ENCODE assay signal across 11 cellular contexts in the genomic region with DNA sequence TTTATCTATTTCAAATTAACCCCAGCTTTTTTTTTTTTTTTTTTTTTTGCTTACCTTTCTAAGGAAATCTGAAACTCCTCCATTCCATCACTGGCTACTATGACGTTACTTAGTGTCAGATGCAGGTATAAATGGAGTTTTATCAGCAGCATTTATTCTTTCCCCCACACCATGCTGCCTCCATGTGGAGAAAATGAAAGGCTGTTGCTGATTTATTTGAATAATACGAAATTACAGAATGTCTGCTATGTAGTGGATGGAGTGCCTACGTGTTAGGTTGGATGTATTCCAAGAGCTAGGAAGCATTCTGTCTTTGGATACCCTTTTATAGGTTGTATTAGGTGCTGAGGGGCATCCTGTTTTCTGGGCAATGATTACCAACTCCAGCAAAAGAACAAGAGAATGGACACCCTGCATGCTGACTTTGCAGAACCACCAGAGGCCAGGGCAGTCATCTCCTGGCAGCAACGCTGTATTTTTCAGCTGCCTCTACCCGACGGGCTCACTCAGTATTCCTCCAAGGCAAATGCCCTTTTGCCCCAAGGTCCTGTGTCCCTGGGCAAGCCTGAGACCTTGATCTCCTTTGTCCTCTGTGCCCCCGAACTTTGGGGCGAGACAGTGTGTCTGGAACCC.
DNase-seq lines count a peak whose midpoint lies in the region; ATAC-seq and TF ChIP-seq lines count a peak whose summit lies in the region.
"Had no signal": no experiment of that assay in that cellular context is flagged by ENCODE, and none has a peak within 500 bp of the region (broad histone marks: within the 10 kb centered on the region; RNA-seq: fewer than 3 reads in every experiment).

No MANE protein-coding gene starts in this region.

- in situ Hi-C loops in IMR-90 (cut with MboI; ENCODE audit: low sequenced_read_pairs), result loop anchor here (5.0 kb wide), 1 partner anchor 471 kb away; no protein-coding TSS in a partner anchor

- no peak overlapping the region for H3K4me3 Mint-ChIP-seq in natural killer cell
- H3K4me3 Mint-ChIP-seq: memory B cell had no signal

- TF ChIP-seq RAD21 in IMR-90 (IDR thresholded peaks at IDR 0.05; ENCODE audit: low read length), result peak; percentile 73

- no peak overlapping the region for H3K4ac ChIP-seq in IMR-90 (ENCODE audit: low read depth, low read length)
- H3K4ac ChIP-seq in mesenchymal stem cell (ENCODE audit: low read depth in 1 of 2, low read length in 2 of 2), result no peak overlapping the region

- H4K20me1 ChIP-seq in IMR-90 (ENCODE audit: insufficient read depth, low read length), result no peaks in the 10 kb centered on the region

- no peak overlapping the region for H2BK20ac ChIP-seq in IMR-90 (ENCODE audit: low read depth, low read length)

- H3K56ac ChIP-seq in IMR-90 (ENCODE audit: extremely low read depth, insufficient read depth, low read length), result no peak overlapping the region

- peak; percentile 52 for TF ChIP-seq CTCF in AG10803 (conservative IDR thresholded peaks at IDR 0.05; ENCODE audit: low read length)
- peak; percentile 64 for TF ChIP-seq CTCF in IMR-90 (conservative IDR thresholded peaks at IDR 0.05; ENCODE audit: low read depth, low read length)
- TF ChIP-seq CTCF in cardiac fibroblast (IDR thresholded peaks at IDR 0.05; ENCODE audit: low read depth, low read length), result peak; percentile 43
- TF ChIP-seq CTCF in natural killer cell (IDR thresholded peaks at IDR 0.05), result no peak

- peaks cover 0 to 15% of the 10 kb centered on the region in 2 donors for H3K27me3 Mint-ChIP-seq in natural killer cell (ENCODE audit: low read depth in 2 of 2)

- no peak for TF ChIP-seq POLR2A in IMR-90 (IDR thresholded peaks at IDR 0.05; ENCODE audit: low read depth, low read length)

- H3K4me1 ChIP-seq in IMR-90 (ENCODE audit: control insufficient read depth, insufficient read depth, low read length) (no peaks in the 10 kb centered on the region), mesenchymal stem cell (ENCODE audit: control insufficient read depth, insufficient read depth, low read depth, low read length) (no peaks in the 10 kb centered on the region)

- H3K9me3 ChIP-seq in IMR-90 (ENCODE audit: control insufficient read depth, insufficient read depth, low read length) (no peaks in the 10 kb centered on the region), mesenchymal stem cell (ENCODE audit: control insufficient read depth, low read length) (no peaks in the 10 kb centered on the region)

- no peak overlapping the region for H3K27ac Mint-ChIP-seq in natural killer cell
- H3K27ac Mint-ChIP-seq: memory B cell had no signal

- H3K4me2 ChIP-seq in IMR-90 (ENCODE audit: low read depth, low read length), result no peak overlapping the region
- no peak overlapping the region for H3K4me2 ChIP-seq in mesenchymal stem cell (ENCODE audit: low read length, poor library complexity, severe bottlenecking)

- H3K27me3 ChIP-seq in IMR-90 (ENCODE audit: control insufficient read depth, insufficient read depth, low read length), result peaks cover 4% of the 10 kb centered on the region
- H3K27me3 ChIP-seq in mesenchymal stem cell (ENCODE audit: control insufficient read depth in 1 of 2, insufficient read depth in 1 of 2, low read length in 2 of 2), result peaks cover 0 to 10% of the 10 kb centered on the region in 2 experiments

- H3K79me1 ChIP-seq in IMR-90 (ENCODE audit: low read depth in 1 of 2, low read length in 2 of 2), result no peaks in the 10 kb centered on the region
- H3K79me1 ChIP-seq in mesenchymal stem cell (replicated peaks; ENCODE audit: low read length, poor library complexity, severe bottlenecking), result no peaks in the 10 kb centered on the region

- dilution Hi-C loops in IMR-90 (cut with HindIII; ENCODE audit: low sequenced_read_pairs, unreplicated experiment), result no loop called here

- H4K8ac ChIP-seq in IMR-90 (ENCODE audit: low read depth in 2 of 2, low read length in 2 of 2), result no peak overlapping the region
- no peak overlapping the region for H4K8ac ChIP-seq in mesenchymal stem cell (ENCODE audit: low read length)

- H2BK5ac ChIP-seq in IMR-90 (ENCODE audit: low read depth, low read length, poor library complexity, severe bottlenecking) (no peak overlapping the region), mesenchymal stem cell (ENCODE audit: low read depth, low read length, poor library complexity, severe bottlenecking) (no peak overlapping the region)

- H3K23ac ChIP-seq in IMR-90 (ENCODE audit: low read depth, low read length) (no peak overlapping the region), mesenchymal stem cell (ENCODE audit: low read length in 2 of 2) (no peak overlapping the region)

- H2AK5ac ChIP-seq in IMR-90 (ENCODE audit: low read depth, low read length), result no peak overlapping the region
- H2AK5ac ChIP-seq in mesenchymal stem cell (ENCODE audit: low read length, severe bottlenecking), result no peak overlapping the region

- CTCF ChIA-PET in IMR-90 (lab: Yijun Ruan, JAX), result interaction anchor here (0.6 to 1.8 kb wide), 14 partner anchors 10 to 545 kb away, joined by 3 to 16 read pairs (median 3); no protein-coding TSS in a partner anchor

- H3K36me3 Mint-ChIP-seq in natural killer cell, result no peaks in the 10 kb centered on the region
- H3K36me3 Mint-ChIP-seq: memory B cell had no signal

- no peaks in the 10 kb centered on the region for H3K9me3 Mint-ChIP-seq in natural killer cell
- H3K9me3 Mint-ChIP-seq: memory B cell had no signal

- BruUV-seq in IMR-90 (replicated peaks; lab: Mats Ljungman, UMichigan), result no TSS peak

- peak; percentile 11 for DNase-seq in AG10803 (ENCODE audit: low read depth)
- DNase-seq in IMR-90, result peak; percentile 31
- peak; percentile 39 to 47 for DNase-seq in cardiac fibroblast (ENCODE audit: low read depth in 2 of 2)
- peak; percentile 4 for DNase-seq in mesenchymal stem cell
- DNase-seq in natural killer cell, result no peak
- no peak for DNase-seq in NCI-H1694 (lab: John Stamatoyannopoulos, UW)
- DNase-seq: aorta, Kasumi-1 had no signal

- no peak overlapping the region for H2AK9ac ChIP-seq in IMR-90 (replicated peaks; ENCODE audit: low read depth, low read length, poor library complexity)

- ATAC-seq in IMR-90 (ENCODE audit: low read depth) (peak; percentile 60; the same call in 1 of the 2 replicates), natural killer cell (no peak), GM21360 (IDR thresholded peaks at IDR 0.05; ENCODE audit: unreplicated experiment) (no peak), HG03354 (IDR thresholded peaks at IDR 0.05; ENCODE audit: poor library complexity, severe bottlenecking, unreplicated experiment) (no peak)

- no peak overlapping the region for H4K91ac ChIP-seq in IMR-90 (ENCODE audit: insufficient read depth, low read depth, low read length)
- H4K91ac ChIP-seq in mesenchymal stem cell (ENCODE audit: low read length), result no peak overlapping the region

- intact Hi-C loops in IMR-90 (cut with micrococcal nuclease), result loop anchor here (1.0 to 10.0 kb wide), 5 partner anchors 388 to 719 kb away; partner anchors contain the start of gene ZFAND5
- intact Hi-C loops in natural killer cell (cut with micrococcal nuclease), result no loop called here

- no peaks in the 10 kb centered on the region for H3K9me1 ChIP-seq in IMR-90 (ENCODE audit: insufficient read depth, low read length)

- H3K18ac ChIP-seq in IMR-90 (ENCODE audit: low read depth, low read length) (no peak overlapping the region), mesenchymal stem cell (ENCODE audit: low read depth in 1 of 2, low read length in 2 of 2) (no peak overlapping the region)

- H3K27ac ChIP-seq in IMR-90 (ENCODE audit: insufficient read depth, low read length), result no peak overlapping the region
- no peak overlapping the region for H3K27ac ChIP-seq in mesenchymal stem cell (ENCODE audit: low read length, poor library complexity, severe bottlenecking)

- WGBS in IMR-90 (ENCODE audit: extremely low coverage in 2 of 2, insufficient read length in 1 of 2), 2 experiments, result 45% methylated on average over 4 of the region's 8 CpGs; no CpG with 5 or more reads in 1 of the 2 experiments
- WGBS in mesenchymal stem cell, result 87% methylated on average over 7 of the region's 8 CpGs

- no peak overlapping the region for H4K5ac ChIP-seq in IMR-90 (ENCODE audit: low read depth, low read length)

- H3K14ac ChIP-seq in IMR-90 (replicated peaks; ENCODE audit: low read depth, low read length), result no peak overlapping the region
- no peak overlapping the region for H3K14ac ChIP-seq in mesenchymal stem cell (ENCODE audit: low read length in 2 of 2)

- H2BK15ac ChIP-seq in IMR-90 (ENCODE audit: low read depth, low read length) (no peak overlapping the region), mesenchymal stem cell (ENCODE audit: low read depth, poor library complexity, severe bottlenecking) (no peak overlapping the region)

- POLR2A ChIA-PET in IMR-90 (lab: Charles Lee; ENCODE audit: unreplicated experiment), result interaction anchor here (0.6 kb wide), 2 partner anchors 325 to 458 kb away, joined by 3 to 8 read pairs; no protein-coding TSS in a partner anchor

- H3K36me3 ChIP-seq in IMR-90 (ENCODE audit: control insufficient read depth, insufficient read depth, low read length) (no peaks in the 10 kb centered on the region), mesenchymal stem cell (ENCODE audit: control insufficient read depth in 1 of 2, insufficient read depth in 2 of 2, low read depth in 1 of 2, low read length in 2 of 2) (no peaks in the 10 kb centered on the region)

- H2BK12ac ChIP-seq in mesenchymal stem cell (ENCODE audit: low read length in 2 of 2), result no peak overlapping the region

- no peaks in the 10 kb centered on the region for H3K4me1 Mint-ChIP-seq in natural killer cell
- H3K4me1 Mint-ChIP-seq: memory B cell had no signal

- H2AFZ ChIP-seq in IMR-90 (replicated peaks; ENCODE audit: low read length, poor library complexity) (no peak overlapping the region), mesenchymal stem cell (ENCODE audit: low read depth, low read length) (no peak overlapping the region)

- H2BK120ac ChIP-seq in IMR-90 (ENCODE audit: low read depth, low read length) (no peak overlapping the region), mesenchymal stem cell (ENCODE audit: low read depth, low read length) (no peak overlapping the region)

- H3K9ac ChIP-seq in IMR-90 (ENCODE audit: low read depth, low read length) (no peak overlapping the region), mesenchymal stem cell (ENCODE audit: low read length) (no peak overlapping the region)

- no peak overlapping the region for H3K4me3 ChIP-seq in AG10803 (ENCODE audit: low read length)
- no peak overlapping the region for H3K4me3 ChIP-seq in IMR-90 (ENCODE audit: insufficient read depth, low read depth, low read length)
- H3K4me3 ChIP-seq in cardiac fibroblast (replicated peaks in 1 of 2; ENCODE audit: low read depth in 2 of 2, low read length in 2 of 2), result no peak overlapping the region
- no peak overlapping the region for H3K4me3 ChIP-seq in mesenchymal stem cell (ENCODE audit: insufficient read depth in 1 of 2, low read depth in 1 of 2, low read length in 2 of 2)

TF ChIP-seq in IMR-90, 13 proteins besides CTCF, POLR2A, EP300 and RAD21:
- no peak for TF ChIP-seq RFX5 (IDR thresholded peaks at IDR 0.05; ENCODE audit: low read depth, low read length)
- TF ChIP-seq SMC3 (IDR thresholded peaks at IDR 0.05; ENCODE audit: low read depth, low read length), result peak; percentile 67

Comparison
In these comparisons a context has a peak if more than half of its experiments do, and no peak if none do; other contexts are left out.
1. DNase-seq: peak in AG10803 (single experiment), IMR-90 (single experiment), cardiac fibroblast (2 of 2) and mesenchymal stem cell (single experiment); none in natural killer cell (single experiment) and NCI-H1694 (single experiment).